ENCODE assay signal across 8 cellular contexts in genomic region chr3:168095611-168096209, GRCh38. TPM values are rescaled to one million over a fixed set of nuclear protein-coding genes. Genes with fewer than 3 reads are reported as not detected.
DNase-seq lines count a peak whose midpoint lies in the region; ATAC-seq, FAIRE-seq and TF ChIP-seq lines count a peak whose summit lies in the region.

A gene with protein sequence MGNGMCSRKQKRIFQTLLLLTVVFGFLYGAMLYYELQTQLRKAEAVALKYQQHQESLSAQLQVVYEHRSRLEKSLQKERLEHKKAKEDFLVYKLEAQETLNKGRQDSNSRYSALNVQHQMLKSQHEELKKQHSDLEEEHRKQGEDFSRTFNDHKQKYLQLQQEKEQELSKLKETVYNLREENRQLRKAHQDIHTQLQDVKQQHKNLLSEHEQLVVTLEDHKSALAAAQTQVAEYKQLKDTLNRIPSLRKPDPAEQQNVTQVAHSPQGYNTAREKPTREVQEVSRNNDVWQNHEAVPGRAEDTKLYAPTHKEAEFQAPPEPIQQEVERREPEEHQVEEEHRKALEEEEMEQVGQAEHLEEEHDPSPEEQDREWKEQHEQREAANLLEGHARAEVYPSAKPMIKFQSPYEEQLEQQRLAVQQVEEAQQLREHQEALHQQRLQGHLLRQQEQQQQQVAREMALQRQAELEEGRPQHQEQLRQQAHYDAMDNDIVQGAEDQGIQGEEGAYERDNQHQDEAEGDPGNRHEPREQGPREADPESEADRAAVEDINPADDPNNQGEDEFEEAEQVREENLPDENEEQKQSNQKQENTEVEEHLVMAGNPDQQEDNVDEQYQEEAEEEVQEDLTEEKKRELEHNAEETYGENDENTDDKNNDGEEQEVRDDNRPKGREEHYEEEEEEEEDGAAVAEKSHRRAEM (minus strand): TSS chr3:168095924. CDS start chr3:168095285, 639 bp downstream.

- H3K9ac ChIP-seq in SK-N-MC (ENCODE audit: insufficient read length) = peak within 1 kb of the TSS; percentile 50

- H3K27ac ChIP-seq in SK-N-MC (peak within 1 kb of the TSS; percentile 33; the same call in 1 of the 2 replicates), aorta (ENCODE audit: low read depth in 1 of 2, low read length in 2 of 2) (peak within 1 kb of the TSS; percentile 50 to 88)

- H3K9me3 ChIP-seq in SK-N-MC (ENCODE audit: low read depth, low read length) (no peaks in the 10 kb centered on the region), aorta (ENCODE audit: control insufficient read depth, low read length) (no peaks in the 10 kb centered on the region)

- no peak for TF ChIP-seq CTCF in NB4 (IDR thresholded peaks at IDR 0.05; ENCODE audit: low read depth, low read length)

- TF ChIP-seq POLR2A in GM12891 (IDR thresholded peaks at IDR 0.05; ENCODE audit: low read depth, low read length) (no peak; the same call in 1 of the 2 replicates), NB4 (IDR thresholded peaks at IDR 0.05; ENCODE audit: extremely low read depth, insufficient read length) (no peak)

- H3K4me3 ChIP-seq in NB4 (ENCODE audit: low read depth, low read length) = peak within 1 kb of the TSS; percentile 86
- H3K4me3 ChIP-seq in SK-N-MC = peak within 1 kb of the TSS; percentile 82
- H3K4me3 ChIP-seq in aorta (ENCODE audit: low read length in 2 of 2) = peak within 1 kb of the TSS; percentile 57 to 63

- H3K4me1 ChIP-seq in aorta (ENCODE audit: control insufficient read depth in 1 of 2, insufficient read depth in 2 of 2, low read length in 2 of 2) = peaks cover 0 to 8% of the 10 kb centered on the region in 2 donors

- DNase-seq in GM12891 (ENCODE audit: insufficient read length, low spot score) (peak; percentile 78), NB4 (ENCODE audit: low read depth) (peak; percentile 98), SK-N-MC (ENCODE audit: low read depth, low spot score) (no peak), amniotic stem cell (lab: John Stamatoyannopoulos, UW) (peak; percentile 88), left cardiac atrium (peak; percentile 97), pons (ENCODE audit: low spot score) (peak; percentile 97), aorta (peak; percentile 97 to 98)

- FAIRE-seq in GM12891 (lab: Jason Lieb, UNC) = peak; percentile 98

- ATAC-seq in HG02588 (IDR thresholded peaks at IDR 0.05; ENCODE audit: unreplicated experiment) (peak; percentile 89), left cardiac atrium (peak; percentile 94 to 97), aorta (ENCODE audit: low FRiP score) (peak; percentile 98)

- H3K36me3 ChIP-seq in SK-N-MC (ENCODE audit: insufficient read depth, low read length) = no peaks in the 10 kb centered on the region
- H3K36me3 ChIP-seq in aorta (ENCODE audit: control insufficient read depth in 1 of 2, insufficient read depth in 2 of 2, low read length in 1 of 2) = no peaks in the 10 kb centered on the region

- 1% methylated on average over 45 to 52 of the region's 52 CpGs for WGBS in aorta, 2 donors

- intact Hi-C loops in left cardiac atrium (cut with DNase I) (loop anchor here in 1 of 2 donors (2.0 kb wide), 1 partner anchor 47 kb away; no protein-coding TSS in a partner anchor), aorta (cut with DNase I) (loop anchor here (5.0 to 10.0 kb wide), 3 partner anchors 43 to 1669 kb away; partner anchors contain the start of genes ACTRT3 (in 1 of the 2) and TERC (in 1 of the 2))

- H3K27me3 ChIP-seq in aorta (ENCODE audit: control insufficient read depth in 1 of 2, insufficient read depth in 2 of 2, low read length in 1 of 2) = no peaks in the 10 kb centered on the region

TF ChIP-seq in GM12891, 5 proteins besides CTCF, POLR2A, EP300 and RAD21:
- TF ChIP-seq POLR2AphosphoS5 (IDR thresholded peaks at IDR 0.05; ENCODE audit: low read depth, low read length) = no peak
- TF ChIP-seq PAX5 (IDR thresholded peaks at IDR 0.05; ENCODE audit: insufficient read depth, low read length, severe bottlenecking) = peak; percentile 13
- TF ChIP-seq SPI1 (IDR thresholded peaks at IDR 0.05; ENCODE audit: low read depth, low read length) = peak; percentile 73
- TF ChIP-seq TAF1 (IDR thresholded peaks at IDR 0.05; ENCODE audit: low read depth, low read length) = 0 out of 2 replicates have a peak, but pooled peaks have one; percentile 8

RNA-seq across cellular contexts. Expression of the gene that starts here (rescaled TPM):
- 8.6 TPM for polyA plus RNA-seq in GM12891 (2012; ENCODE audit: low read depth, missing spikeins)
- 10 to 100 TPM; 52.3 to 52.4 TPM for total RNA-seq in left cardiac atrium
- 10 to 100 TPM; 44.6 to 48.8 TPM for total RNA-seq in aorta
- polyA plus RNA-seq in aorta = 10 to 100 TPM; 20.5 to 21.2 TPM
